23 cellular contexts compared by ENCODE assay signal in genomic region chr1:22454476-22455056, GRCh38. TPM values are rescaled to one million over a fixed set of nuclear protein-coding genes. Genes with fewer than 3 reads are reported as not detected.
DNase-seq lines count a peak whose midpoint lies in the region; ATAC-seq, FAIRE-seq and TF ChIP-seq lines count a peak whose summit lies in the region.
"Had no signal": no experiment of that assay in that cellular context is flagged by ENCODE, and none has a peak within 500 bp of the region (broad histone marks: within the 10 kb centered on the region; RNA-seq: fewer than 3 reads in every experiment).

No MANE protein-coding gene starts in this region.

- H3K4me3 ChIP-seq in CD4-positive, CD25-positive, alpha-beta regulatory T cell (ENCODE audit: low read depth, low read length) = no peak overlapping the region
- H3K4me3 ChIP-seq in pancreas = no peak overlapping the region
- H3K4me3 ChIP-seq: MG63, Peyer's patch, psoas muscle had no signal

- 16 to 25% methylated on average over 4 of the region's 4 CpGs for WGBS in pancreas, 2 donors

- TF ChIP-seq CTCF in brain (conservative IDR thresholded peaks at IDR 0.05) (no peak), pancreas (IDR thresholded peaks at IDR 0.05) (no peak)

- peaks cover 20% of the 10 kb centered on the region for H3K4me1 ChIP-seq in CD4-positive, CD25-positive, alpha-beta regulatory T cell (ENCODE audit: control insufficient read depth, insufficient read depth, low read length, poor library complexity, severe bottlenecking)
- peaks cover 14 to 53% (median 41%) of the 10 kb centered on the region in 3 donors for H3K4me1 ChIP-seq in pancreas

- no peak for FAIRE-seq in pancreas (lab: Jason Lieb, UNC)
- FAIRE-seq: GM12891, GM19239 had no signal

- H3K9me3 Mint-ChIP-seq in CD4-positive, CD25-positive, alpha-beta regulatory T cell = no peaks in the 10 kb centered on the region
- peaks cover 0 to 10% (median 0%) of the 10 kb centered on the region in 5 experiments for H3K9me3 Mint-ChIP-seq in brain
- H3K9me3 Mint-ChIP-seq: activated T-helper 17 cell treated with anti-CD3 and anti-CD28 coated beads, Interleukin-2, amount 50 U/mL, for 72 hours; CD4-positive, alpha-beta memory T cell; naive thymus-derived CD8-positive, alpha-beta T cell had no signal

- H3K4me3 Mint-ChIP-seq in CD4-positive, CD25-positive, alpha-beta regulatory T cell = peak overlapping the region in 3 of 4 donors; percentile 4 to 67 (median 33)
- H3K4me3 Mint-ChIP-seq in brain = peak overlapping the region; percentile 47 to 73 (median 58)
- H3K4me3 Mint-ChIP-seq: activated T-helper 17 cell treated with anti-CD3 and anti-CD28 coated beads, Interleukin-2, amount 50 U/mL, for 72 hours had no signal

- H3K27ac Mint-ChIP-seq in CD4-positive, CD25-positive, alpha-beta regulatory T cell = no peak overlapping the region
- H3K27ac Mint-ChIP-seq in brain = peak overlapping the region in 4 of 5 experiments; percentile 58 to 80 (median 77)
- H3K27ac Mint-ChIP-seq: activated T-helper 17 cell treated with anti-CD3 and anti-CD28 coated beads, Interleukin-2, amount 50 U/mL, for 72 hours; CD4-positive, alpha-beta memory T cell had no signal

- no peaks in the 10 kb centered on the region for H3K27me3 ChIP-seq in CD4-positive, CD25-positive, alpha-beta regulatory T cell (ENCODE audit: control insufficient read depth, insufficient read depth, low read length)
- H3K27me3 ChIP-seq in pancreas = no peaks in the 10 kb centered on the region
- H3K27me3 ChIP-seq: MG63, Peyer's patch had no signal

- peaks cover 37 to 68% (median 51%) of the 10 kb centered on the region in 4 donors for H3K4me1 Mint-ChIP-seq in CD4-positive, CD25-positive, alpha-beta regulatory T cell
- peaks cover 77% of the 10 kb centered on the region for H3K4me1 Mint-ChIP-seq in brain

- peaks cover 6% of the 10 kb centered on the region for H3K27me3 Mint-ChIP-seq in CD4-positive, CD25-positive, alpha-beta regulatory T cell
- no peaks in the 10 kb centered on the region for H3K27me3 Mint-ChIP-seq in brain
- H3K27me3 Mint-ChIP-seq: activated T-helper 17 cell treated with anti-CD3 and anti-CD28 coated beads, Interleukin-2, amount 50 U/mL, for 72 hours; CD4-positive, alpha-beta memory T cell; naive thymus-derived CD8-positive, alpha-beta T cell had no signal

- DNase-seq in CD4-positive, CD25-positive, alpha-beta regulatory T cell = no peak
- peak; percentile 46 for DNase-seq in NCI-H69 (lab: John Stamatoyannopoulos, UW)
- peak in 1 of 6 donors; percentile 63 for DNase-seq in pancreas
- DNase-seq in glomerular visceral epithelial cell (ENCODE audit: extremely low spot score) = no peak
- no peak for DNase-seq in activated naive CD4-positive, alpha-beta T cell (lab: John Stamatoyannopoulos, UW)
- DNase-seq: amygdala; CD4-positive, alpha-beta memory T cell; cerebellar nuclear complex; MG63; naive thymus-derived CD8-positive, alpha-beta T cell; NCI-H146; NCI-H2171; NCI-H774; Peyer's patch; psoas muscle; stimulated activated CD4-positive, alpha-beta T cell treated with anti-CD3 and anti-CD28 coated beads, Interleukin-4, amount 100 ng/mL, for 24 hours; T1000 had no signal

- intact Hi-C loops in pancreas (cut with DNase I) = loop anchor here in 1 of 3 donors (10.0 kb wide), 1 partner anchor 50 kb away; no protein-coding TSS in a partner anchor

- no peaks in the 10 kb centered on the region for H3K9me3 ChIP-seq in CD4-positive, CD25-positive, alpha-beta regulatory T cell (ENCODE audit: control insufficient read depth in 2 of 2, low read length in 2 of 2)
- no peaks in the 10 kb centered on the region for H3K9me3 ChIP-seq in pancreas
- H3K9me3 ChIP-seq: MG63, Peyer's patch, psoas muscle had no signal

- H3K36me3 ChIP-seq in CD4-positive, CD25-positive, alpha-beta regulatory T cell (ENCODE audit: control insufficient read depth, insufficient read depth, low read length) = no peaks in the 10 kb centered on the region
- no peaks in the 10 kb centered on the region for H3K36me3 ChIP-seq in pancreas
- H3K36me3 ChIP-seq: MG63, Peyer's patch had no signal

- ATAC-seq in CD4-positive, CD25-positive, alpha-beta regulatory T cell (ENCODE audit: low read depth in 2 of 2) = no peak
- ATAC-seq in pancreas (peak in 2 of 4 donors; percentile 3 to 31), GM21528 (IDR thresholded peaks at IDR 0.05; ENCODE audit: low FRiP score, unreplicated experiment) (no peak), HG03045 (IDR thresholded peaks at IDR 0.05; ENCODE audit: unreplicated experiment) (no peak)
- ATAC-seq: activated T-helper 17 cell treated with anti-CD3 and anti-CD28 coated beads, Interleukin-2, amount 50 U/mL, for 72 hours; naive thymus-derived CD8-positive, alpha-beta T cell; psoas muscle had no signal

- H3K27ac ChIP-seq in CD4-positive, CD25-positive, alpha-beta regulatory T cell (ENCODE audit: insufficient read depth, low read length, poor library complexity, severe bottlenecking) = no peak overlapping the region
- H3K27ac ChIP-seq in pancreas = peak overlapping the region in 3 of 4 donors; percentile 2 to 99 (median 96)
- H3K27ac ChIP-seq: Peyer's patch, psoas muscle had no signal

- peaks cover 8% of the 10 kb centered on the region for H3K36me3 Mint-ChIP-seq in CD4-positive, CD25-positive, alpha-beta regulatory T cell
- no peaks in the 10 kb centered on the region for H3K36me3 Mint-ChIP-seq in brain

RNA-seq across cellular contexts. Expression of gene ZBTB40, which starts 2.9 kb away (rescaled TPM):
- 45.4 TPM for total RNA-seq in CD4-positive, CD25-positive, alpha-beta regulatory T cell
- 1 to 10 TPM; 2.9 to 4.3 (median 3.7) TPM for polyA plus RNA-seq in CD4-positive, CD25-positive, alpha-beta regulatory T cell
- polyA plus RNA-seq in brain (ENCODE audit: insufficient read depth, low read depth, low replicate concordance) (13.5 TPM), pancreas (1 to 10 TPM; 9.0 to 9.8 TPM)
- 10 to 100 TPM in 3 of 6 donors, 1 to 10 TPM in 3; 6.2 to 16.0 (median 9.8) TPM for total RNA-seq in pancreas

Comparison
In these comparisons a context has a peak if more than half of its experiments do, and no peak if none do; other contexts are left out.
1. H3K27ac Mint-ChIP-seq: peak in brain (4 of 5); none in CD4-positive, CD25-positive, alpha-beta regulatory T cell (0 of 3).